Comparison of ENCODE assay signal across 34 cellular contexts in genomic region chrX:12929701-12930100, GRCh38. TPM values are rescaled to one million over a fixed set of nuclear protein-coding genes. Genes with fewer than 3 reads are reported as not detected.
DNase-seq lines count a peak whose midpoint lies in the region; ATAC-seq, FAIRE-seq and TF ChIP-seq lines count a peak whose summit lies in the region.
"Had no signal": no experiment of that assay in that cellular context is flagged by ENCODE, and none has a peak within 500 bp of the region (broad histone marks: within the 10 kb centered on the region; RNA-seq: fewer than 3 reads in every experiment).

No MANE protein-coding gene starts in this region.

- H3K27me3 ChIP-seq in K562 (ENCODE audit: control insufficient read depth in 2 of 2, insufficient read depth in 2 of 2, low read length in 2 of 2): no peaks in the 10 kb centered on the region
- H3K27me3 ChIP-seq: ascending aorta, stomach, tibial nerve had no signal

- no peak overlapping the region for H3K4me2 ChIP-seq in K562 (ENCODE audit: insufficient read depth, low read length)

- H3K9ac ChIP-seq in K562 (ENCODE audit: insufficient read depth in 1 of 2, low read depth in 2 of 2, low read length in 2 of 2): no peak overlapping the region

- TF ChIP-seq EP300 in K562 (IDR thresholded peaks at IDR 0.05; ENCODE audit: low read length): no peak

- TF ChIP-seq POLR2A in K562 (conservative IDR thresholded peaks at IDR 0.05): no peak

- peaks cover 2% of the 10 kb centered on the region for H3K4me1 Mint-ChIP-seq in activated CD8-positive, alpha-beta T cell treated with anti-CD3 and anti-CD28 coated beads for 36 hours (ENCODE audit: low read depth)
- no peaks in the 10 kb centered on the region for H3K4me1 Mint-ChIP-seq in activated CD8-positive, alpha-beta T cell treated with anti-CD3 and anti-CD28 coated beads, Interleukin-2, amount 10 ng/mL, durations not matched to agents 7 days and 5 days (ENCODE audit: low read depth)
- H3K4me1 Mint-ChIP-seq: activated B cell treated with CpG ODN at 0.5 μM for 24 hours; CD8-positive, alpha-beta memory T cell had no signal

- H3K36me3 Mint-ChIP-seq in activated CD8-positive, alpha-beta T cell treated with anti-CD3 and anti-CD28 coated beads for 36 hours (ENCODE audit: low read depth): no peaks in the 10 kb centered on the region
- H3K36me3 Mint-ChIP-seq in activated CD8-positive, alpha-beta T cell treated with anti-CD3 and anti-CD28 coated beads, Interleukin-2, amount 10 ng/mL, durations not matched to agents 7 days and 5 days (ENCODE audit: low read depth): no peaks in the 10 kb centered on the region
- H3K36me3 Mint-ChIP-seq: activated naive CD4-positive, alpha-beta T cell treated with anti-CD3 and anti-CD28 coated beads, Interleukin-2, amount 50 U/mL, for 72 hours; natural killer cell treated with Interleukin-12 subunit alpha and Interleukin-12 subunit beta and Interleukin-15 and Interleukin-18, amount 100 ng/mL, for 72 hours had no signal

- H3K4me3 Mint-ChIP-seq in activated CD8-positive, alpha-beta T cell treated with anti-CD3 and anti-CD28 coated beads for 36 hours: no peak overlapping the region
- H3K4me3 Mint-ChIP-seq in activated CD8-positive, alpha-beta T cell treated with anti-CD3 and anti-CD28 coated beads, Interleukin-2, amount 10 ng/mL, durations not matched to agents 7 days and 5 days: no peak overlapping the region
- H3K4me3 Mint-ChIP-seq: activated B cell treated with CpG ODN at 0.5 μM for 24 hours; CD8-positive, alpha-beta memory T cell; natural killer cell treated with Interleukin-12 subunit alpha and Interleukin-12 subunit beta and Interleukin-15 and Interleukin-18, amount 100 ng/mL, for 72 hours had no signal

- H3K79me2 ChIP-seq in K562 (ENCODE audit: control insufficient read depth, insufficient read depth, low read length): no peaks in the 10 kb centered on the region

- peak overlapping the region; percentile 11; the same call in 1 of the 3 replicates for H3K27ac ChIP-seq in K562 (ENCODE audit: extremely low read depth, low read depth, low read length)
- H3K27ac ChIP-seq: ascending aorta, heart left ventricle, lower lobe of right lung, stomach, tibial nerve had no signal

- no peak for TF ChIP-seq CTCF in activated CD8-positive, alpha-beta T cell treated with anti-CD3 and anti-CD28 coated beads for 36 hours (IDR thresholded peaks at IDR 0.05)
- TF ChIP-seq CTCF in K562 (IDR thresholded peaks at IDR 0.05 in 2 of 3, conservative IDR thresholded peaks at IDR 0.05 in 1 of 3; ENCODE audit: insufficient read depth in 2 of 3, low read depth in 1 of 3, low read length in 3 of 3) (no peak), GM13976 (IDR thresholded peaks at IDR 0.05; ENCODE audit: borderline replicate concordance, control extremely low read depth, extremely low read depth, insufficient read depth, missing control alignments) (no peak)

- no peaks in the 10 kb centered on the region for H3K9me3 ChIP-seq in K562 (replicated peaks; ENCODE audit: control insufficient read depth, insufficient read depth, low read depth, low read length)
- H3K9me3 ChIP-seq: ascending aorta, heart left ventricle, lower lobe of right lung, tibial nerve had no signal

- TF ChIP-seq RAD21 in K562 (CRISPR knock-in tag; conservative IDR thresholded peaks at IDR 0.05 in 1 of 2, IDR thresholded peaks at IDR 0.05 in 1 of 2): no peak

- peak; percentile 56 for ATAC-seq in activated CD8-positive, alpha-beta T cell treated with anti-CD3 and anti-CD28 coated beads for 36 hours
- no peak for ATAC-seq in activated CD8-positive, alpha-beta T cell treated with anti-CD3 and anti-CD28 coated beads, Interleukin-2, amount 10 ng/mL, durations not matched to agents 7 days and 5 days
- ATAC-seq in K562: peak; percentile 54
- ATAC-seq: activated naive CD4-positive, alpha-beta T cell treated with anti-CD3 and anti-CD28 coated beads, Interleukin-2, amount 50 U/mL, for 72 hours; heart left ventricle; lower lobe of right lung; natural killer cell treated with Interleukin-12 subunit alpha and Interleukin-12 subunit beta and Interleukin-15 and Interleukin-18, amount 100 ng/mL, for 72 hours had no signal

- H3K9me3 Mint-ChIP-seq in activated CD8-positive, alpha-beta T cell treated with anti-CD3 and anti-CD28 coated beads for 36 hours: no peaks in the 10 kb centered on the region
- H3K9me3 Mint-ChIP-seq in activated CD8-positive, alpha-beta T cell treated with anti-CD3 and anti-CD28 coated beads, Interleukin-2, amount 10 ng/mL, durations not matched to agents 7 days and 5 days (ENCODE audit: insufficient read depth): no peaks in the 10 kb centered on the region
- H3K9me3 Mint-ChIP-seq: activated B cell treated with CpG ODN at 0.5 μM for 24 hours; natural killer cell treated with Interleukin-12 subunit alpha and Interleukin-12 subunit beta and Interleukin-15 and Interleukin-18, amount 100 ng/mL, for 72 hours had no signal

- H4K20me1 ChIP-seq in K562 (replicated peaks; ENCODE audit: control insufficient read depth, insufficient read depth, low read length): no peaks in the 10 kb centered on the region

- BruUV-seq in K562 (replicated peaks; lab: Mats Ljungman, UMichigan): no TSS peak

- in situ Hi-C loops in K562 (cut with MboI): no loop called here
- in situ Hi-C loops in GM13976 (cut with MboI; ENCODE audit: low sequenced_read_pairs, unreplicated experiment): no loop called here

- POLR2A ChIA-PET in activated CD8-positive, alpha-beta T cell treated with anti-CD3 and anti-CD28 coated beads for 36 hours (lab: Charles Lee): no interaction called here
- POLR2A ChIA-PET in activated CD8-positive, alpha-beta T cell treated with anti-CD3 and anti-CD28 coated beads, Interleukin-2, amount 10 ng/mL, durations not matched to agents 7 days and 5 days (lab: Charles Lee): no interaction called here
- POLR2A ChIA-PET in K562 (lab: Yijun Ruan, JAX): no interaction called here

- no peak overlapping the region for H3K4me3 ChIP-seq in K562
- H3K4me3 ChIP-seq: ascending aorta, heart left ventricle, lower lobe of right lung, stomach, tibial nerve had no signal

- 36% methylated on average over 4 of the region's 4 CpGs for WGBS in K562 (ENCODE audit: insufficient coverage, low coverage, missing lambda C conversion rate)

- DNase-seq in activated CD8-positive, alpha-beta T cell treated with anti-CD3 and anti-CD28 coated beads for 36 hours: no peak
- no peak for DNase-seq in activated CD8-positive, alpha-beta T cell treated with anti-CD3 and anti-CD28 coated beads, Interleukin-2, amount 10 ng/mL, durations not matched to agents 7 days and 5 days
- DNase-seq in M059J (ENCODE audit: low read depth) (peak; percentile 64), K562 (ENCODE audit: extremely low read depth in 1 of 4, low spot score in 3 of 4) (no peak), myocyte (ENCODE audit: low read depth) (peak; percentile 17), cerebellar cortex (ENCODE audit: low spot score) (no peak), GM13976 (ENCODE audit: low spot score) (no peak), globus pallidus (ENCODE audit: low spot score) (no peak)
- DNase-seq: activated B cell treated with CpG ODN at 0.5 μM for 24 hours; activated CD4-positive, alpha-beta T cell treated with anti-CD3 and anti-CD28 coated beads, Interleukin-2, amount 50 U/mL, for 1 hour; activated CD8-positive, alpha-beta memory T cell treated with anti-CD3 and anti-CD28 coated beads, Interleukin-2, amount 50 U/mL, for 4 hours; CD8-positive, alpha-beta memory T cell; central memory CD4-positive, alpha-beta T cell; heart left ventricle; KG1; lower lobe of right lung; NCI-H1694 treated with DMSO at 0.1 percent for 48 hours; NCI-H524; SHP77 treated with DMSO at 0.1 percent for 48 hours; stomach; SW 1271; T1000 had no signal

- H3K27ac Mint-ChIP-seq in activated CD8-positive, alpha-beta T cell treated with anti-CD3 and anti-CD28 coated beads for 36 hours: no peak overlapping the region
- no peak overlapping the region for H3K27ac Mint-ChIP-seq in activated CD8-positive, alpha-beta T cell treated with anti-CD3 and anti-CD28 coated beads, Interleukin-2, amount 10 ng/mL, durations not matched to agents 7 days and 5 days
- H3K27ac Mint-ChIP-seq: activated B cell treated with CpG ODN at 0.5 μM for 24 hours; activated naive CD4-positive, alpha-beta T cell treated with anti-CD3 and anti-CD28 coated beads, Interleukin-2, amount 50 U/mL, for 72 hours; activated T-helper 2 cell treated with anti-CD3 and anti-CD28 coated beads, Interferon-gamma antibody, Interleukin-2, Interleukin-4, amounts not matched to agents 10 μg/mL and 5 μg/mL and 100 μg/mL, durations not matched to agents 14 hours and 24 hours and 36 hours; CD8-positive, alpha-beta memory T cell; natural killer cell treated with Interleukin-12 subunit alpha and Interleukin-12 subunit beta and Interleukin-15 and Interleukin-18, amount 100 ng/mL, for 72 hours had no signal

- H3K4me1 ChIP-seq in K562 (replicated peaks in 1 of 2; ENCODE audit: control insufficient read depth in 2 of 2, insufficient read depth in 2 of 2, low read length in 2 of 2): peaks cover 0 to 5% of the 10 kb centered on the region in 2 experiments; a peak in 2 of 5 replicates
- H3K4me1 ChIP-seq: ascending aorta, heart left ventricle, lower lobe of right lung, stomach, tibial nerve had no signal

- no peaks in the 10 kb centered on the region for H3K36me3 ChIP-seq in K562 (ENCODE audit: control insufficient read depth, insufficient read depth, low read length)
- H3K36me3 ChIP-seq: ascending aorta, heart left ventricle, lower lobe of right lung, stomach, tibial nerve had no signal

- CTCF ChIA-PET in activated CD8-positive, alpha-beta T cell treated with anti-CD3 and anti-CD28 coated beads for 36 hours (lab: Charles Lee): no interaction called here
- CTCF ChIA-PET in activated CD8-positive, alpha-beta T cell treated with anti-CD3 and anti-CD28 coated beads, Interleukin-2, amount 10 ng/mL, durations not matched to agents 7 days and 5 days (lab: Charles Lee): interaction anchor here (2.6 kb wide), 1 partner anchor 17 kb away, joined by 11 read pairs; no protein-coding TSS in a partner anchor
- CTCF ChIA-PET in K562 (lab: Yijun Ruan, JAX; ENCODE audit: low intra/inter-chr PET ratio): no interaction called here

- H3K9me1 ChIP-seq in K562 (ENCODE audit: control insufficient read depth, insufficient read depth, low read length): no peaks in the 10 kb centered on the region

- no peaks in the 10 kb centered on the region for H3K27me3 Mint-ChIP-seq in activated CD8-positive, alpha-beta T cell treated with anti-CD3 and anti-CD28 coated beads for 36 hours
- no peaks in the 10 kb centered on the region for H3K27me3 Mint-ChIP-seq in activated CD8-positive, alpha-beta T cell treated with anti-CD3 and anti-CD28 coated beads, Interleukin-2, amount 10 ng/mL, durations not matched to agents 7 days and 5 days (ENCODE audit: low read depth)
- H3K27me3 Mint-ChIP-seq: activated B cell treated with CpG ODN at 0.5 μM for 24 hours had no signal

- intact Hi-C loops in activated CD8-positive, alpha-beta T cell treated with anti-CD3 and anti-CD28 coated beads for 36 hours (cut with micrococcal nuclease): no loop called here
- intact Hi-C loops in K562 (cut with micrococcal nuclease): no loop called here

- no peak overlapping the region for H2AFZ ChIP-seq in K562 (ENCODE audit: low read depth, low read length)

- no peak for FAIRE-seq in K562 (lab: Jason Lieb, UNC)
- FAIRE-seq: A204.1, H54 had no signal

RNA-seq across cellular contexts. Expression of gene TLR8, which starts 23.3 kb away (rescaled TPM):
- not detected for total RNA-seq in activated CD8-positive, alpha-beta T cell treated with anti-CD3 and anti-CD28 coated beads for 36 hours
- not detected for total RNA-seq in activated CD8-positive, alpha-beta T cell treated with anti-CD3 and anti-CD28 coated beads, Interleukin-2, amount 10 ng/mL, durations not matched to agents 7 days and 5 days
- not detected in 2 replicates for total RNA-seq in M059J (2014; rRNA removed; shearing (Covaris generic))
- not detected in 2 replicates for total RNA-seq in K562 (2011; cell fraction: chromatin; rRNA removed; ENCODE audit: low replicate concordance)
- total RNA-seq in K562 (2011; cell fraction: nucleolus; rRNA removed): not detected in 2 replicates
- not detected in 2 replicates for total RNA-seq in K562 (2011; cell fraction: nucleoplasm; rRNA removed)
- not detected in 2 replicates for total RNA-seq in K562 (2014; rRNA removed)
- total RNA-seq in K562 (2014; rRNA removed; fragmentation: Illumina TruSeq; extraction: Trizol): not detected in 2 replicates
- total RNA-seq in K562 (2015; rRNA removed; fragmentation: Illumina TruSeq; extraction: Trizol): not detected in 2 replicates
- total RNA-seq in K562 (2021): not detected in 2 replicates
- polyA plus RNA-seq in K562 (2011; rRNA removed): not detected in 2 replicates
- not detected in 2 replicates for polyA plus RNA-seq in K562 (2011; cell fraction: cytosol; rRNA removed)
- polyA plus RNA-seq in K562 (2011; cell fraction: nucleus; rRNA removed): not detected in 2 replicates
- polyA plus RNA-seq in K562 (2012): 0.13 and 0.32 TPM in 2 replicates
- not detected in 2 replicates for polyA plus RNA-seq in K562 (2014; fragmentation: Illumina TruSeq; extraction: Trizol)
- polyA plus RNA-seq in K562 (2014; fragmentation: Nextera tagmentation; extraction: Ambion mirVana): not detected
- polyA plus RNA-seq in K562 (2014; rRNA removed): not detected in 2 replicates
- polyA minus RNA-seq in K562 (2011; rRNA and poly(A)+ RNA removed): not detected in 2 replicates
- polyA minus RNA-seq in K562 (2011; cell fraction: cytosol; rRNA and poly(A)+ RNA removed): not detected in 2 replicates
- polyA minus RNA-seq in K562 (2011; cell fraction: nucleus; rRNA and poly(A)+ RNA removed): not detected in 2 replicates
- not detected in 2 replicates for total RNA-seq in myocyte
- not detected for polyA plus RNA-seq in myocyte (2012)
- total RNA-seq: activated naive CD4-positive, alpha-beta T cell treated with anti-CD3 and anti-CD28 coated beads, Interleukin-2, amount 50 U/mL, for 72 hours; activated T-helper 2 cell treated with anti-CD3 and anti-CD28 coated beads, Interferon-gamma antibody, Interleukin-2, Interleukin-4, amounts not matched to agents 10 μg/mL and 5 μg/mL and 100 μg/mL, durations not matched to agents 14 hours and 24 hours and 36 hours; dermis microvascular lymphatic vessel endothelial cell; G401; HT-29; kidney epithelial cell; natural killer cell treated with Interleukin-12 subunit alpha and Interleukin-12 subunit beta and Interleukin-15 and Interleukin-18, amount 100 ng/mL, for 72 hours; osteocyte had no signal
- polyA plus RNA-seq: CD8-positive, alpha-beta memory T cell had no signal

RNA-seq across cellular contexts. Expression of gene TMSB4X, which starts 45.2 kb away (rescaled TPM):
- 1,000 to 10,000 TPM; 5,169 to 5,393 TPM for total RNA-seq in activated CD8-positive, alpha-beta T cell treated with anti-CD3 and anti-CD28 coated beads for 36 hours
- total RNA-seq in activated CD8-positive, alpha-beta T cell treated with anti-CD3 and anti-CD28 coated beads, Interleukin-2, amount 10 ng/mL, durations not matched to agents 7 days and 5 days: 1,000 to 10,000 TPM; 8,800 to 8,961 TPM
- 5,809 and 7,639 TPM in 2 replicates for total RNA-seq in M059J (2014; rRNA removed; shearing (Covaris generic))
- total RNA-seq in K562 (2011; cell fraction: chromatin; rRNA removed; ENCODE audit: low replicate concordance): 101 and 112 TPM in 2 replicates
- 168 and 187 TPM in 2 replicates for total RNA-seq in K562 (2011; cell fraction: nucleolus; rRNA removed)
- total RNA-seq in K562 (2011; cell fraction: nucleoplasm; rRNA removed): 227 and 306 TPM in 2 replicates
- 1,035 and 1,094 TPM in 2 replicates for total RNA-seq in K562 (2014; rRNA removed)
- total RNA-seq in K562 (2014; rRNA removed; fragmentation: Illumina TruSeq; extraction: Trizol): 1,529 and 1,745 TPM in 2 replicates
- 1,145 and 1,178 TPM in 2 replicates for total RNA-seq in K562 (2015; rRNA removed; fragmentation: Illumina TruSeq; extraction: Trizol)
- total RNA-seq in K562 (2021): 1,266 and 1,292 TPM in 2 replicates
- polyA plus RNA-seq in K562 (2011; rRNA removed): 1,337 and 1,853 TPM in 2 replicates
- 358 and 852 TPM in 2 replicates for polyA plus RNA-seq in K562 (2011; cell fraction: cytosol; rRNA removed)
- polyA plus RNA-seq in K562 (2011; cell fraction: nucleus; rRNA removed): 404 and 705 TPM in 2 replicates
- polyA plus RNA-seq in K562 (2012): 2,539 and 2,674 TPM in 2 replicates
- polyA plus RNA-seq in K562 (2014; fragmentation: Illumina TruSeq; extraction: Trizol): 1,680 and 2,424 TPM in 2 replicates
- 1,000 to 10,000 TPM; 1,688 to 2,035 TPM for polyA plus RNA-seq in K562 (2014; fragmentation: Nextera tagmentation; extraction: Ambion mirVana)
- 1,576 and 1,785 TPM in 2 replicates for polyA plus RNA-seq in K562 (2014; rRNA removed)
- 876 and 1,337 TPM in 2 replicates for polyA minus RNA-seq in K562 (2011; rRNA and poly(A)+ RNA removed)
- 265 and 346 TPM in 2 replicates for polyA minus RNA-seq in K562 (2011; cell fraction: cytosol; rRNA and poly(A)+ RNA removed)
- 112 and 295 TPM in 2 replicates for polyA minus RNA-seq in K562 (2011; cell fraction: nucleus; rRNA and poly(A)+ RNA removed)
- total RNA-seq in myocyte: 2,306 and 4,478 TPM in 2 replicates
- 5,381 TPM for polyA plus RNA-seq in myocyte (2012)

Comparison
In these comparisons a context has a peak if more than half of its experiments do, and no peak if none do; other contexts are left out.
1. DNase-seq: peak in M059J (single experiment) and myocyte (single experiment); none in activated CD8-positive, alpha-beta T cell treated with anti-CD3 and anti-CD28 coated beads for 36 hours (single experiment), activated CD8-positive, alpha-beta T cell treated with anti-CD3 and anti-CD28 coated beads, Interleukin-2, amount 10 ng/mL, durations not matched to agents 7 days and 5 days (single experiment), K562 (0 of 4), cerebellar cortex (single experiment), GM13976 (single experiment) and globus pallidus (single experiment).